Comparison of ENCODE assay signal across 22 cellular contexts in genomic region chr14:76391981-76392690, GRCh38. TPM values are rescaled to one million over a fixed set of nuclear protein-coding genes. Genes with fewer than 3 reads are reported as not detected.
DNase-seq lines count a peak whose midpoint lies in the region; ATAC-seq and TF ChIP-seq lines count a peak whose summit lies in the region.
"Had no signal": no experiment of that assay in that cellular context is flagged by ENCODE, and none has a peak within 500 bp of the region (broad histone marks: within the 10 kb centered on the region; RNA-seq: fewer than 3 reads in every experiment).

No MANE protein-coding gene starts in this region.

- H3K9me3 ChIP-seq in heart left ventricle (no peaks in the 10 kb centered on the region), RWPE2 (ENCODE audit: severe bottlenecking) (no peaks in the 10 kb centered on the region)
- H3K9me3 ChIP-seq: SJCRH30 had no signal

- ATAC-seq in heart left ventricle (peak in 3 of 4 donors; percentile 14 to 70 (median 60)), Right ventricle myocardium inferior (no peak), RWPE2 (ENCODE audit: low read depth) (peak; percentile 56), foreskin keratinocyte (peak; percentile 77), GM21526 (IDR thresholded peaks at IDR 0.05; ENCODE audit: low FRiP score, unreplicated experiment) (no peak)
- ATAC-seq: HCT116, PC-3 had no signal

- intact Hi-C loops in heart left ventricle (cut with DNase I) (no loop called here), Right ventricle myocardium inferior (cut with DNase I) (no loop called here)

- DNase-seq in heart left ventricle: peak in 1 of 5 donors; percentile 40
- no peak for DNase-seq in Right ventricle myocardium inferior (ENCODE audit: missing footprints)
- DNase-seq in RWPE2 (ENCODE audit: low spot score): no peak
- peak in 1 of 2 donors; percentile 56 for DNase-seq in foreskin keratinocyte
- no peak for DNase-seq in KG1 (lab: John Stamatoyannopoulos, UW)
- DNase-seq in pons (ENCODE audit: low spot score): no peak
- DNase-seq in foreskin fibroblast: no peak
- DNase-seq: 8988T, COR-L47, GDM1, NCI-H1092 treated with DMSO at 0.1 percent for 48 hours, NCI-H2081 treated with DMSO at 0.1 percent for 48 hours, NCI-H226, NCI-H524, PC-3, RPMI8226, SJCRH30 had no signal

- H3K4me1 ChIP-seq in heart left ventricle (peaks cover 0 to 10% (median 0%) of the 10 kb centered on the region in 12 donors), RWPE2 (ENCODE audit: insufficient read depth, poor library complexity, severe bottlenecking) (no peaks in the 10 kb centered on the region), foreskin keratinocyte (peaks cover 10% of the 10 kb centered on the region)
- H3K4me1 ChIP-seq: SJCRH30 had no signal

- peaks cover 0 to 4% (median 0%) of the 10 kb centered on the region in 9 donors for H3K27me3 ChIP-seq in heart left ventricle
- no peaks in the 10 kb centered on the region for H3K27me3 ChIP-seq in RWPE2 (ENCODE audit: insufficient read depth, poor library complexity, severe bottlenecking)
- H3K27me3 ChIP-seq in foreskin keratinocyte: peaks cover 3% of the 10 kb centered on the region
- H3K27me3 ChIP-seq: SJCRH30 had no signal

- TF ChIP-seq POLR2A in heart left ventricle (IDR thresholded peaks at IDR 0.05): no peak

- H3K36me3 ChIP-seq in heart left ventricle (no peaks in the 10 kb centered on the region), RWPE2 (ENCODE audit: low read depth) (no peaks in the 10 kb centered on the region)
- H3K36me3 ChIP-seq: SJCRH30 had no signal

- TF ChIP-seq CTCF in heart left ventricle (IDR thresholded peaks at IDR 0.05) (no peak), RWPE2 (IDR thresholded peaks at IDR 0.05; ENCODE audit: poor library complexity, severe bottlenecking) (no peak), foreskin keratinocyte (conservative IDR thresholded peaks at IDR 0.05) (no peak), foreskin fibroblast (IDR thresholded peaks at IDR 0.05; ENCODE audit: low read depth, low read length) (no peak)

- WGBS in heart left ventricle, 4 donors: 53 to 69% (median 68%) methylated on average over 12 of the region's 12 CpGs

- H3K4me3 ChIP-seq in heart left ventricle (no peak overlapping the region), RWPE2 (ENCODE audit: severe bottlenecking) (no peak overlapping the region), foreskin fibroblast (ENCODE audit: low read depth in 1 of 2, low read length in 2 of 2) (no peak overlapping the region)
- H3K4me3 ChIP-seq: SJCRH30 had no signal

- H3K27ac ChIP-seq in heart left ventricle: no peak overlapping the region
- H3K27ac ChIP-seq in RWPE2 (ENCODE audit: poor library complexity, severe bottlenecking): no peak overlapping the region
- no peak overlapping the region for H3K27ac ChIP-seq in foreskin keratinocyte
- H3K27ac ChIP-seq: SJCRH30 had no signal

RNA-seq across cellular contexts. Expression of gene ESRRB, which starts 16.2 kb away (rescaled TPM):
- total RNA-seq in heart left ventricle (10 to 100 TPM in 2 of 9 donors, 1 to 10 TPM in 7; 4.1 to 16.9 (median 8.2) TPM), Right ventricle myocardium inferior (2.9 TPM), foreskin keratinocyte (not detected in 2 replicates)
- polyA plus RNA-seq in heart left ventricle (1 to 10 TPM; 6.5 to 7.1 TPM), foreskin keratinocyte (not detected in 2 replicates)
- total RNA-seq: B cell, LHCN-M2, PC-3 had no signal
- polyA plus RNA-seq: AG04450 had no signal

Comparison
In these comparisons a context has a peak if more than half of its experiments do, and no peak if none do; other contexts are left out.
1. ATAC-seq: peak in heart left ventricle (3 of 4), RWPE2 (single experiment) and foreskin keratinocyte (single experiment); none in Right ventricle myocardium inferior (single experiment) and GM21526 (single experiment).